In the genomic region with DNA sequence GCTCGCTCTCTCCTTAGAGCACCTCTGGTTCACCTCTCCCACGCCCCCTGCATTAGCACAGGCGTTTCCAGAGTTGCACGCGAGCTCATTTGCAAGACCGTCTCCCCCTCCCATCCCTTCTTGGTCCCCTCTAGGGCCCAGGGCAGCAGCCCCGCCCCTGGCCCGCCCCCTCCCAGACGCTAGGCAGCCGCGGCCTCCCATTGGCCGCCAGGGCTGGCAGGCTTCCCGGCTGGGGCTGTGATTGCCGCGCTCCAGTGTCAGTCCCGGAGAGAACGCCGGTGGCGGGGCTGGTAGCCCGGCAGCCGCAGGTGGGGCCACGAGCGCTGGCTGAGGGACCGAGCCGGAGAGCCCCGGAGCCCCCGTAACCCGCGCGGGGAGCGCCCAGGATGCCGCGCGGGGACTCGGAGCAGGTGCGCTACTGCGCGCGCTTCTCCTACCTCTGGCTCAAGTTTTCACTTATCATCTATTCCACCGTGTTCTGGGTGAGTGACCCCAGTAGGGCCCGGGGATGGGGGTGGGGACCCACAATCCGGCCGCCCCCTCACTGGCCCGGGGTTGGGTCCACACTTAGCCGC, we compare ENCODE assay signal across 8 cellular contexts. TPM values are rescaled to one million over a fixed set of nuclear protein-coding genes. Genes with fewer than 3 reads are reported as not detected.
DNase-seq lines count a peak whose midpoint lies in the region; ATAC-seq and TF ChIP-seq lines count a peak whose summit lies in the region.

A gene (plus strand): TSS at position 257 of the 575 bp plus-strand sequence. CDS start 130 bp downstream, at position 387.

- peak; percentile 95 for ATAC-seq in T-helper 17 cell

- H3K9me3 ChIP-seq in T-helper 17 cell (ENCODE audit: control insufficient read depth, low read length, poor library complexity, severe bottlenecking): no peaks in the 10 kb centered on the region
- no peaks in the 10 kb centered on the region for H3K9me3 ChIP-seq in right atrium auricular region

- H3K36me3 ChIP-seq in right atrium auricular region: no peaks in the 10 kb centered on the region

- H3K4me3 Mint-ChIP-seq in T-helper 17 cell (peak within 1 kb of the TSS; percentile 91), progenitor cell of endocrine pancreas (ENCODE audit: low read depth) (peak within 1 kb of the TSS; percentile 84), type B pancreatic cell (peak within 1 kb of the TSS; percentile 92)

- no peaks in the 10 kb centered on the region for H3K9me3 Mint-ChIP-seq in progenitor cell of endocrine pancreas (ENCODE audit: low read depth)
- no peaks in the 10 kb centered on the region for H3K9me3 Mint-ChIP-seq in type B pancreatic cell

- no peaks in the 10 kb centered on the region for H3K27me3 Mint-ChIP-seq in T-helper 17 cell
- peaks cover 20% of the 10 kb centered on the region for H3K27me3 Mint-ChIP-seq in progenitor cell of endocrine pancreas
- H3K27me3 Mint-ChIP-seq in type B pancreatic cell: peaks cover 23% of the 10 kb centered on the region

- H3K27me3 ChIP-seq in right atrium auricular region: no peaks in the 10 kb centered on the region

- peaks cover 41% of the 10 kb centered on the region for H3K4me1 Mint-ChIP-seq in T-helper 17 cell
- peaks cover 17% of the 10 kb centered on the region for H3K4me1 Mint-ChIP-seq in progenitor cell of endocrine pancreas (ENCODE audit: low read depth)
- H3K4me1 Mint-ChIP-seq in type B pancreatic cell (ENCODE audit: unreplicated experiment): peaks cover 19% of the 10 kb centered on the region

- H3K27ac Mint-ChIP-seq in T-helper 17 cell: peak within 1 kb of the TSS; percentile 82
- H3K27ac Mint-ChIP-seq in progenitor cell of endocrine pancreas: peak within 1 kb of the TSS; percentile 83
- peak within 1 kb of the TSS; percentile 76 for H3K27ac Mint-ChIP-seq in type B pancreatic cell

- peaks cover 0 to 34% of the 10 kb centered on the region in 2 donors for H3K4me1 ChIP-seq in right atrium auricular region

- peaks cover 2% of the 10 kb centered on the region for H3K36me3 Mint-ChIP-seq in T-helper 17 cell (ENCODE audit: low read depth)
- H3K36me3 Mint-ChIP-seq in progenitor cell of endocrine pancreas (ENCODE audit: insufficient read depth): no peaks in the 10 kb centered on the region
- H3K36me3 Mint-ChIP-seq in type B pancreatic cell: no peaks in the 10 kb centered on the region

- H3K27ac ChIP-seq in right atrium auricular region: peak within 1 kb of the TSS; percentile 46 to 80

- TF ChIP-seq CTCF in right atrium auricular region (IDR thresholded peaks at IDR 0.05): no peak
- no peak for TF ChIP-seq CTCF in progenitor cell of endocrine pancreas (IDR thresholded peaks at IDR 0.05; ENCODE audit: unreplicated experiment)
- TF ChIP-seq CTCF in type B pancreatic cell (conservative IDR thresholded peaks at IDR 0.05): no peak

- DNase-seq in DMS53 treated with DMSO at 0.1 percent for 48 hours (lab: John Stamatoyannopoulos, UW; ENCODE audit: unreplicated experiment): peak; percentile 75
- DNase-seq in HCEC 1CT: peak; percentile 66
- DNase-seq in NCI-H128 (lab: John Stamatoyannopoulos, UW; ENCODE audit: unreplicated experiment): peak; percentile 67
- peak; percentile 75 to 79 (median 75) for DNase-seq in T-helper 17 cell
- DNase-seq in amniotic stem cell (lab: John Stamatoyannopoulos, UW): peak; percentile 33
- DNase-seq in right atrium auricular region (ENCODE audit: low spot score): peak; percentile 81
- peak; percentile 85 for DNase-seq in progenitor cell of endocrine pancreas (ENCODE audit: low spot score, unreplicated experiment)
- DNase-seq in type B pancreatic cell (ENCODE audit: extremely low spot score, unreplicated experiment): peak; percentile 87

- peak within 1 kb of the TSS; percentile 55 to 85 for H3K4me3 ChIP-seq in right atrium auricular region

RNA-seq across cellular contexts. Expression of the gene that starts here (rescaled TPM):
- total RNA-seq in T-helper 17 cell (10 to 100 TPM; 20.3 to 28.7 TPM), right atrium auricular region (1 to 10 TPM; 6.6 to 7.7 TPM), progenitor cell of endocrine pancreas (14.7 and 17.9 TPM in 2 replicates), type B pancreatic cell (ENCODE audit: low replicate concordance) (19.4 and 19.7 TPM in 2 replicates)

Comparison
In these comparisons a context has a peak if more than half of its experiments do, and no peak if none do; other contexts are left out.
1. Peak in every context shown above with its lines: DNase-seq, ATAC-seq, H3K4me3 ChIP-seq and H3K27ac ChIP-seq.
2. DNase-seq: peak in every context shown above with its lines; median percentile 87 in type B pancreatic cell; 85 in progenitor cell of endocrine pancreas; 81 in right atrium auricular region; 75 in DMS53 treated with DMSO at 0.1 percent for 48 hours; 75 in T-helper 17 cell; 67 in NCI-H128; 66 in HCEC 1CT; 33 in amniotic stem cell.